1 cellular context compared by ENCODE assay signal in genomic region chr1:13992489-13993285, GRCh38.
TF ChIP-seq lines count a peak whose summit lies in the region.

No MANE protein-coding gene starts in this region.

TF ChIP-seq in K562, 482 proteins besides CTCF, POLR2A, EP300 and RAD21 (continued from another document):
- TF ChIP-seq STAT6 (CRISPR knock-in tag; IDR thresholded peaks at IDR 0.05) (no peak), ZNF79 (CRISPR knock-in tag; IDR thresholded peaks at IDR 0.05; ENCODE audit: low read depth) (no peak), SRSF3 (IDR thresholded peaks at IDR 0.05; ENCODE audit: insufficient read depth, low read length) (no peak), NFXL1 (CRISPR knock-in tag; IDR thresholded peaks at IDR 0.05) (no peak), ZBTB17 (CRISPR knock-in tag; IDR thresholded peaks at IDR 0.05) (no peak), ZNF766 (CRISPR knock-in tag; conservative IDR thresholded peaks at IDR 0.05) (no peak), NR2F6 (CRISPR knock-in tag; IDR thresholded peaks at IDR 0.05) (no peak), NONO (IDR thresholded peaks at IDR 0.05; ENCODE audit: low read depth in 2 of 2, low read length in 1 of 2) (no peak), AFF4 (CRISPR knock-in tag; IDR thresholded peaks at IDR 0.05) (no peak)
